1 cellular context compared by ENCODE assay signal in genomic region chr11:96045622-96046456, GRCh38.
TF ChIP-seq lines count a peak whose summit lies in the region.

No MANE protein-coding gene starts in this region.

TF ChIP-seq in SK-N-SH, 30 proteins besides CTCF, POLR2A, EP300 and RAD21 (continued from another document):
- peak; percentile 45; the same call in 1 of the 2 replicates for TF ChIP-seq FOXM1 (IDR thresholded peaks at IDR 0.05; ENCODE audit: low read depth)
- peak; percentile 82 for TF ChIP-seq PBX3 (IDR thresholded peaks at IDR 0.05)
- no peak for TF ChIP-seq RCOR1 (IDR thresholded peaks at IDR 0.05; ENCODE audit: low read length)
- peak; percentile 72; the same call in 1 of the 2 replicates for TF ChIP-seq RXRA (IDR thresholded peaks at IDR 0.05; ENCODE audit: borderline replicate concordance, low read depth)
- TF ChIP-seq SMC3 (IDR thresholded peaks at IDR 0.05; ENCODE audit: low read depth, low read length), result peak; percentile 45; the same call in 1 of the 2 replicates
- no peak for TF ChIP-seq USF2 (IDR thresholded peaks at IDR 0.05; ENCODE audit: borderline replicate concordance, low read depth, low read length)
- peak; percentile 15; the same call in 1 of the 2 replicates for TF ChIP-seq NRF1 (IDR thresholded peaks at IDR 0.05; ENCODE audit: low read depth, low read length)
- no peak for TF ChIP-seq FOSL2 (IDR thresholded peaks at IDR 0.05; ENCODE audit: borderline replicate concordance, low read depth)
- TF ChIP-seq TCF12 (IDR thresholded peaks at IDR 0.05), result peak; percentile 97
TF ChIP-seq in SK-N-SH: peak in this region for 12.
